ENCODE assay signal across 20 cellular contexts in the genomic region with DNA sequence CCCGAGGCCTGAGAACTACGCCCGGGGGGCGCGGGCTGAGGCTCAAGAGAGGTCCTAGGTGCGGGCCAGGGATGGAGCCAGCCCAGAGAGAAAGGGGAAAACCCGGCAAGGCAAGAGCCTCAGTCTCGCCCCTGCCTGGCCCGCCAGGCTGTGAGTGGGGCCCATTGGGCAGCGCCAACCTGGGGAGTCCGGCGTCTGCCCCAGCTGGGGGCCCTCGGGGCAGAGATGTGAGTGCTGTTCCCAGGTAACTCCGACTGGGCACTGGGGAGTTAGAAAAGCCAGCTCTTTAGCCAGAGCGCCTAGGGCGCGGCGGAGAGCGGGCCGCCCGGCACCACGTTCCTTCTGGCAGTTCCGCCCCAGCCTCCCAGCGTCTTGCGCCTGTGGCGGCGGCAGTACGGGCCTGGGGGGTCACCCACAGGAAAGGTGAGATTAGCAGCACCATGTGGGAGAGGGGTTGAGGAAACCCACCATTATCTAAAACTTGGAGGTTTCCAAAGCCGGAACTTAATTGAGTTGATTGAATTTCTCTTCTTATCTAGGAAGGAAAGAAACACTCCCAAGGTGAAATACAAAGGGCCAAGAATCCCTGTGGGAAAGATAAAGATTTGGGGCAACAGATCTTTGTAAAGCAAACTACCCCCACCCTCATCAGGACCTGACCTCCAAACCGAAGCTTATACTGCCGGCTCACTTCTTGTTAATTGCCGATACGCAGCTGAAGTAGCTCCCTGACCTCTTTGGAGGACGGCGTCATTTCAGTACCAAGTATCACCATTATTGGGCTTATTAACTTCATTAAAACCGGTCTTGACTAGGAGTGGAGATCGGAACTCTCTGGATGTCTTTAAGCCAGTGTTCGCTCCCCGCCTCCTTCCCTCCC. TPM values are rescaled to one million over a fixed set of nuclear protein-coding genes. Genes with fewer than 3 reads are reported as not detected.
DNase-seq lines count a peak whose midpoint lies in the region; TF ChIP-seq lines count a peak whose summit lies in the region.
"Had no signal": no experiment of that assay in that cellular context is flagged by ENCODE, and none has a peak within 500 bp of the region (broad histone marks: within the 10 kb centered on the region; RNA-seq: fewer than 3 reads in every experiment).

No MANE protein-coding gene starts in this region.

- TF ChIP-seq CTCF in GM10266 (IDR thresholded peaks at IDR 0.05; ENCODE audit: control insufficient read depth, insufficient read depth, low read depth, missing control alignments) (no peak), WERI-Rb-1 (IDR thresholded peaks at IDR 0.05; ENCODE audit: low read depth, low read length) (no peak), retinal pigment epithelial cell (conservative IDR thresholded peaks at IDR 0.05; ENCODE audit: low read depth, low read length) (no peak)

- no peak overlapping the region for H3K4me3 Mint-ChIP-seq in activated CD4-positive, alpha-beta memory T cell treated with anti-CD3 and anti-CD28 coated beads for 36 hours
- no peak overlapping the region for H3K4me3 Mint-ChIP-seq in activated CD4-positive, alpha-beta T cell treated with anti-CD3 and anti-CD28 coated beads, Interleukin-2, amount 10 ng/mL, durations not matched to agents 24 days and 14 days
- H3K4me3 Mint-ChIP-seq: CD4-positive, alpha-beta T cell; nephron; T-helper 2 cell treated with Interferon-gamma antibody and Interleukin-4, amounts not matched to agents 5 μg/mL and 100 μg/mL, for 36 hours had no signal

- POLR2A ChIA-PET in activated CD4-positive, alpha-beta memory T cell treated with anti-CD3 and anti-CD28 coated beads for 36 hours (lab: Charles Lee) = no interaction called here

- H3K36me3 Mint-ChIP-seq in activated CD4-positive, alpha-beta memory T cell treated with anti-CD3 and anti-CD28 coated beads for 36 hours = peaks cover 1% of the 10 kb centered on the region
- peaks cover 2% of the 10 kb centered on the region for H3K36me3 Mint-ChIP-seq in activated CD4-positive, alpha-beta T cell treated with anti-CD3 and anti-CD28 coated beads, Interleukin-2, amount 10 ng/mL, durations not matched to agents 24 days and 14 days (ENCODE audit: low read depth)

- DNase-seq in GM10266 (ENCODE audit: extremely low spot score) = peak; percentile 14
- DNase-seq in WERI-Rb-1 = peak; percentile 88
- DNase-seq in iPS DF 6.9 (ENCODE audit: low read depth, low spot score) = no peak
- DNase-seq in retinal pigment epithelial cell (ENCODE audit: low read depth) = no peak
- no peak for DNase-seq in activated effector memory CD4-positive, alpha-beta T cell treated with anti-CD3 and anti-CD28 coated beads, Interleukin-2, amount 50 U/mL, for 16 hours
- DNase-seq in stimulated activated CD4-positive, alpha-beta T cell treated with anti-CD3 and anti-CD28 coated beads, Interleukin-2, amount 100 ng/mL, for 48 hours = no peak
- DNase-seq in activated CD4-positive, alpha-beta memory T cell treated with anti-CD3 and anti-CD28 coated beads for 36 hours = no peak
- no peak for DNase-seq in activated CD4-positive, alpha-beta T cell treated with anti-CD3 and anti-CD28 coated beads, Interleukin-2, amount 10 ng/mL, durations not matched to agents 24 days and 14 days
- DNase-seq: activated CD8-positive, alpha-beta memory T cell treated with anti-CD3 and anti-CD28 coated beads, Interleukin-2, amount 50 U/mL, for 48 hours; aorta; CD4-positive, alpha-beta T cell; colonic mucosa; DMS79; NCI-H2107; NCI-H524 treated with DMSO at 0.1 percent for 48 hours; SIG-M5 had no signal

- no CpG with 5 or more reads among the region's 39 CpGs for WGBS in iPS DF 6.9 (ENCODE audit: insufficient coverage, insufficient read length)

- H3K9me3 Mint-ChIP-seq in activated CD4-positive, alpha-beta memory T cell treated with anti-CD3 and anti-CD28 coated beads for 36 hours = no peaks in the 10 kb centered on the region
- peaks cover 5% of the 10 kb centered on the region for H3K9me3 Mint-ChIP-seq in activated CD4-positive, alpha-beta T cell treated with anti-CD3 and anti-CD28 coated beads, Interleukin-2, amount 10 ng/mL, durations not matched to agents 24 days and 14 days
- H3K9me3 Mint-ChIP-seq: CD4-positive, alpha-beta T cell; T-helper 2 cell treated with Interferon-gamma antibody and Interleukin-4, amounts not matched to agents 5 μg/mL and 100 μg/mL, for 36 hours had no signal

- H3K4me1 ChIP-seq in iPS DF 6.9 (ENCODE audit: control insufficient read depth, insufficient read depth, low read length) = peaks cover 4% of the 10 kb centered on the region
- H3K4me1 ChIP-seq: colonic mucosa had no signal

- no peak overlapping the region for H3K27ac Mint-ChIP-seq in activated CD4-positive, alpha-beta memory T cell treated with anti-CD3 and anti-CD28 coated beads for 36 hours
- H3K27ac Mint-ChIP-seq in activated CD4-positive, alpha-beta T cell treated with anti-CD3 and anti-CD28 coated beads, Interleukin-2, amount 10 ng/mL, durations not matched to agents 24 days and 14 days = no peak overlapping the region
- H3K27ac Mint-ChIP-seq: CD4-positive, alpha-beta T cell; nephron; T-helper 2 cell treated with Interferon-gamma antibody and Interleukin-4, amounts not matched to agents 5 μg/mL and 100 μg/mL, for 36 hours had no signal

- intact Hi-C loops in activated CD4-positive, alpha-beta memory T cell treated with anti-CD3 and anti-CD28 coated beads for 36 hours (cut with micrococcal nuclease) = no loop called here
- intact Hi-C loops in activated CD4-positive, alpha-beta T cell treated with anti-CD3 and anti-CD28 coated beads, Interleukin-2, amount 10 ng/mL, durations not matched to agents 24 days and 14 days (cut with micrococcal nuclease) = no loop called here

- H3K9me3 ChIP-seq in WERI-Rb-1 (ENCODE audit: severe bottlenecking) = no peaks in the 10 kb centered on the region
- no peaks in the 10 kb centered on the region for H3K9me3 ChIP-seq in iPS DF 6.9 (ENCODE audit: control insufficient read depth, insufficient read depth, low read length)
- H3K9me3 ChIP-seq: colonic mucosa had no signal

- H3K27me3 Mint-ChIP-seq in activated CD4-positive, alpha-beta memory T cell treated with anti-CD3 and anti-CD28 coated beads for 36 hours = peaks cover 74% of the 10 kb centered on the region
- peaks cover 74% of the 10 kb centered on the region for H3K27me3 Mint-ChIP-seq in activated CD4-positive, alpha-beta T cell treated with anti-CD3 and anti-CD28 coated beads, Interleukin-2, amount 10 ng/mL, durations not matched to agents 24 days and 14 days

- H3K4me3 ChIP-seq in WERI-Rb-1 (ENCODE audit: low read depth, low read length) = peak overlapping the region; percentile 99
- H3K4me3 ChIP-seq in iPS DF 6.9 (ENCODE audit: low read length) = peak overlapping the region; percentile 44; the same call in 1 of the 2 replicates
- H3K4me3 ChIP-seq in retinal pigment epithelial cell (ENCODE audit: low read length) = peak overlapping the region; percentile 95

- CTCF ChIA-PET in activated CD4-positive, alpha-beta memory T cell treated with anti-CD3 and anti-CD28 coated beads for 36 hours (lab: Charles Lee) = no interaction called here

- H3K27me3 ChIP-seq in WERI-Rb-1 (ENCODE audit: insufficient read depth, low read depth, severe bottlenecking) (no peaks in the 10 kb centered on the region), iPS DF 6.9 (ENCODE audit: control insufficient read depth, insufficient read depth, low read length) (peaks cover 30% of the 10 kb centered on the region; the same call in 1 of the 2 replicates)

- H3K36me3 ChIP-seq in WERI-Rb-1 (peaks cover 76% of the 10 kb centered on the region), iPS DF 6.9 (ENCODE audit: control insufficient read depth, insufficient read depth, low read length) (peaks cover 13% of the 10 kb centered on the region)
- H3K36me3 ChIP-seq: colonic mucosa had no signal

- H3K27ac ChIP-seq in WERI-Rb-1 = peak overlapping the region; percentile 98
- no peak overlapping the region for H3K27ac ChIP-seq in iPS DF 6.9 (ENCODE audit: low read length)
- H3K27ac ChIP-seq: colonic mucosa had no signal

- peaks cover 10% of the 10 kb centered on the region for H3K4me1 Mint-ChIP-seq in activated CD4-positive, alpha-beta memory T cell treated with anti-CD3 and anti-CD28 coated beads for 36 hours (ENCODE audit: low read depth)
- H3K4me1 Mint-ChIP-seq in activated CD4-positive, alpha-beta T cell treated with anti-CD3 and anti-CD28 coated beads, Interleukin-2, amount 10 ng/mL, durations not matched to agents 24 days and 14 days = peaks cover 2% of the 10 kb centered on the region

RNA-seq across cellular contexts. Expression of gene OTX2, which starts 11.6 kb away (rescaled TPM):
- total RNA-seq in activated CD4-positive, alpha-beta memory T cell treated with anti-CD3 and anti-CD28 coated beads for 36 hours = not detected
- not detected in 2 replicates for total RNA-seq in activated CD4-positive, alpha-beta T cell treated with anti-CD3 and anti-CD28 coated beads, Interleukin-2, amount 10 ng/mL, durations not matched to agents 24 days and 14 days
- total RNA-seq: aorta; CD4-positive, alpha-beta T cell; colonic mucosa; epithelial cell of proximal tubule; OCI-LY7 had no signal

Comparison
In these comparisons a context has a peak if more than half of its experiments do, and no peak if none do; other contexts are left out.
1. DNase-seq: peak in GM10266 (single experiment) and WERI-Rb-1 (single experiment); none in iPS DF 6.9 (single experiment), retinal pigment epithelial cell (single experiment), activated effector memory CD4-positive, alpha-beta T cell treated with anti-CD3 and anti-CD28 coated beads, Interleukin-2, amount 50 U/mL, for 16 hours (single experiment), stimulated activated CD4-positive, alpha-beta T cell treated with anti-CD3 and anti-CD28 coated beads, Interleukin-2, amount 100 ng/mL, for 48 hours (0 of 2), activated CD4-positive, alpha-beta memory T cell treated with anti-CD3 and anti-CD28 coated beads for 36 hours (single experiment) and activated CD4-positive, alpha-beta T cell treated with anti-CD3 and anti-CD28 coated beads, Interleukin-2, amount 10 ng/mL, durations not matched to agents 24 days and 14 days (single experiment).
2. H3K4me3 ChIP-seq: peak in every context shown above with its lines; median percentile 99 in WERI-Rb-1; 95 in retinal pigment epithelial cell; 44 in iPS DF 6.9.